Comparison of ENCODE assay signal across 12 cellular contexts in genomic region chr4:40923326-40924095, GRCh38.
DNase-seq lines count a peak whose midpoint lies in the region; ATAC-seq and TF ChIP-seq lines count a peak whose summit lies in the region.
"Had no signal": no experiment of that assay in that cellular context is flagged by ENCODE, and none has a peak within 500 bp of the region (broad histone marks: within the 10 kb centered on the region; RNA-seq: fewer than 3 reads in every experiment).

No MANE protein-coding gene starts in this region.

- H3K27ac ChIP-seq in PC-3 (ENCODE audit: low read length): no peak overlapping the region

- intact Hi-C loops in PC-3 (cut with micrococcal nuclease): loop anchor here (2.0 kb wide), 1 partner anchor 15 kb away; no protein-coding TSS in a partner anchor

- H3K9me3 ChIP-seq in PC-3 (ENCODE audit: low read length): no peaks in the 10 kb centered on the region
- H3K9me3 ChIP-seq: MG63 had no signal

- H3K4me1 ChIP-seq in PC-3 (ENCODE audit: insufficient read depth, low read length): peaks cover 5% of the 10 kb centered on the region

- DNase-seq in Ammon's horn (ENCODE audit: low spot score): peak; percentile 89
- peak; percentile 76 for DNase-seq in NCI-H2029 treated with DMSO at 0.1 percent for 48 hours (lab: John Stamatoyannopoulos, UW)
- peak; percentile 86 for DNase-seq in cerebellum (ENCODE audit: low spot score)
- DNase-seq in middle frontal gyrus (ENCODE audit: extremely low spot score, low spot score): peak; percentile 24
- no peak for DNase-seq in activated CD4-positive, CD25-positive, alpha-beta regulatory T cell (lab: John Stamatoyannopoulos, UW)
- no peak for DNase-seq in KG1 (lab: John Stamatoyannopoulos, UW)
- no peak for DNase-seq in PC-3
- DNase-seq: ACHN; activated naive CD8-positive, alpha-beta T cell treated with anti-CD3 and anti-CD28 coated beads for 36 hours; MG63 had no signal

- H3K4me2 ChIP-seq in PC-3 (ENCODE audit: low read length): no peak overlapping the region

- TF ChIP-seq CTCF in PC-3 (conservative IDR thresholded peaks at IDR 0.05; ENCODE audit: low read depth, low read length): no peak

- H3K27me3 ChIP-seq in PC-3 (ENCODE audit: low read length): no peaks in the 10 kb centered on the region
- H3K27me3 ChIP-seq: MG63 had no signal

- H4K20me1 ChIP-seq in PC-3 (ENCODE audit: low read length): no peaks in the 10 kb centered on the region

- H3K9ac ChIP-seq in PC-3 (ENCODE audit: low read length): no peak overlapping the region

- POLR2A ChIA-PET in PC-3 (lab: Charles Lee; ENCODE audit: unreplicated experiment): no interaction called here

- no peak overlapping the region for H3K4me3 ChIP-seq in PC-3 (ENCODE audit: low read length)
- H3K4me3 ChIP-seq: lung, MG63 had no signal

- no peak overlapping the region for H2AFZ ChIP-seq in PC-3 (ENCODE audit: low read length)

- ATAC-seq in HG02798 (IDR thresholded peaks at IDR 0.05; ENCODE audit: poor library complexity, unreplicated experiment) (no peak), PC-3 (no peak)

- no peaks in the 10 kb centered on the region for H3K9me2 ChIP-seq in PC-3 (replicated peaks; ENCODE audit: low read length)

- no peaks in the 10 kb centered on the region for H3K79me2 ChIP-seq in PC-3 (ENCODE audit: low read length)

- no TSS peak for BruUV-seq in PC-3 (replicated peaks; lab: Mats Ljungman, UMichigan)

- no peaks in the 10 kb centered on the region for H3K36me3 ChIP-seq in PC-3 (ENCODE audit: low read depth, low read length)
- H3K36me3 ChIP-seq: MG63 had no signal

- CTCF ChIA-PET in PC-3 (lab: Charles Lee): no interaction called here

- no peaks in the 10 kb centered on the region for H3F3A ChIP-seq in PC-3 (ENCODE audit: low read length, unreplicated experiment)

Comparison
In these comparisons a context has a peak if more than half of its experiments do, and no peak if none do; other contexts are left out.
1. DNase-seq: peak in Ammon's horn (single experiment), NCI-H2029 treated with DMSO at 0.1 percent for 48 hours (single experiment), cerebellum (single experiment) and middle frontal gyrus (single experiment); none in activated CD4-positive, CD25-positive, alpha-beta regulatory T cell (0 of 4), KG1 (single experiment) and PC-3 (single experiment).